In genomic region chr16:63612462-63613227, GRCh38 we compare ENCODE assay signal across 24 cellular contexts.
"Had no signal": no experiment of that assay in that cellular context is flagged by ENCODE, and none has a peak within 500 bp of the region (broad histone marks: within the 10 kb centered on the region; RNA-seq: fewer than 3 reads in every experiment).

No MANE protein-coding gene starts in this region.

- H3K27me3 ChIP-seq: gastrocnemius medialis had no signal

- H3K27ac ChIP-seq: gastrocnemius medialis, skin epidermis, thoracic aorta, WERI-Rb-1 had no signal

- DNase-seq: activated CD4-positive, alpha-beta memory T cell treated with anti-CD3 and anti-CD28 coated beads for 36 hours; activated CD4-positive, alpha-beta T cell treated with anti-CD3 and anti-CD28 coated beads, Interleukin-2, amount 10 ng/mL, durations not matched to agents 24 days and 14 days; activated CD4-positive, CD25-positive, alpha-beta regulatory T cell treated with anti-CD3 and anti-CD28 coated beads, Interleukin-2, amount 50 U/mL, for 72 hours; activated CD8-positive, alpha-beta memory T cell treated with anti-CD3 and anti-CD28 coated beads, Interleukin-2, amount 50 U/mL, for 4 hours; activated naive CD8-positive, alpha-beta T cell treated with anti-CD3 and anti-CD28 coated beads, Interleukin-2, amount 50 U/mL, for 24 hours; activated T-cell treated with anti-CD3 and anti-CD28 coated beads, Interleukin-2, amount 50 U/mL, for 24 hours; effector CD4-positive, alpha-beta T cell; gastrocnemius medialis; glutamatergic neuron; immature natural killer cell; naive thymus-derived CD8-positive, alpha-beta T cell; posterior cingulate gyrus; stimulated activated CD4-positive, alpha-beta T cell treated with anti-CD3 and anti-CD28 coated beads, Interleukin-12 subunit alpha, Interleukin-12 subunit beta, amount 100 ng/mL, for 4 hours; stimulated activated CD4-positive, alpha-beta T cell treated with anti-CD3 and anti-CD28 coated beads, Interleukin-4, amount 100 ng/mL, for 24 hours; T-helper 9 cell; trophoblast cell; WERI-Rb-1 had no signal

- H3K36me3 ChIP-seq: gastrocnemius medialis, thoracic aorta, WERI-Rb-1 had no signal

- H3K4me3 ChIP-seq: gastrocnemius medialis, skin epidermis, thoracic aorta had no signal

- ATAC-seq: activated naive CD8-positive, alpha-beta T cell treated with anti-CD3 and anti-CD28 coated beads, Interleukin-2, amount 50 U/mL, for 24 hours; gastrocnemius medialis; naive thymus-derived CD8-positive, alpha-beta T cell; sciatic nerve; stimulated activated effector memory CD8-positive, alpha-beta T cell treated with anti-CD3 and anti-CD28 coated beads, Interleukin-12 subunit alpha, Interleukin-12 subunit beta, amount 100 ng/mL, for 72 hours had no signal

- H3K4me1 ChIP-seq: gastrocnemius medialis had no signal

- FAIRE-seq: bronchial epithelial cell, endometrium, urothelium cell line had no signal
